1 cellular context compared by ENCODE assay signal in genomic region chr4:94765174-94765573, GRCh38.
TF ChIP-seq lines count a peak whose summit lies in the region.

No MANE protein-coding gene starts in this region.

TF ChIP-seq in A549, 52 proteins besides CTCF, POLR2A, EP300 and RAD21 (continued from another document):
- no peak for TF ChIP-seq JUNB (IDR thresholded peaks at IDR 0.05)
TF ChIP-seq in A549: peak in this region for 0.
